ENCODE assay signal across 9 cellular contexts in genomic region chr5:15499528-15500325, GRCh38. TPM values are rescaled to one million over a fixed set of nuclear protein-coding genes. Genes with fewer than 3 reads are reported as not detected.
DNase-seq lines count a peak whose midpoint lies in the region; ATAC-seq lines count a peak whose summit lies in the region.
"Had no signal": no experiment of that assay in that cellular context is flagged by ENCODE, and none has a peak within 500 bp of the region (broad histone marks: within the 10 kb centered on the region; RNA-seq: fewer than 3 reads in every experiment).

Gene FBXL7 (plus strand): TSS chr5:15500180.

- H3K9me3 ChIP-seq in adipocyte (ENCODE audit: control insufficient read depth, low read length) = no peaks in the 10 kb centered on the region
- H3K9me3 ChIP-seq: neutrophil had no signal

- peaks cover 1% of the 10 kb centered on the region for H3K36me3 ChIP-seq in adipocyte (ENCODE audit: control insufficient read depth, insufficient read depth, low read length, severe bottlenecking)
- H3K36me3 ChIP-seq: neutrophil had no signal

- intact Hi-C loops in left cardiac atrium (cut with DNase I) = loop anchor here in 1 of 2 donors (10.0 kb wide), 1 partner anchor 325 kb away; no protein-coding TSS in a partner anchor

- H3K27me3 ChIP-seq in adipocyte (replicated peaks; ENCODE audit: control insufficient read depth, insufficient read depth, low read length) = peaks cover 11% of the 10 kb centered on the region

- H3K4me1 ChIP-seq in adipocyte (ENCODE audit: control insufficient read depth, insufficient read depth, low read length) = peaks cover 20% of the 10 kb centered on the region

- peak within 1 kb of the TSS; percentile 81 for H3K4me3 ChIP-seq in adipocyte (ENCODE audit: low read length)

- peak; percentile 70 for ATAC-seq in HG02870 (IDR thresholded peaks at IDR 0.05; ENCODE audit: unreplicated experiment)
- ATAC-seq in left cardiac atrium = peak; percentile 89 to 90
- no peak for ATAC-seq in GM19397 (IDR thresholded peaks at IDR 0.05; ENCODE audit: unreplicated experiment)
- ATAC-seq in HG03571 (IDR thresholded peaks at IDR 0.05; ENCODE audit: unreplicated experiment) = no peak

- peak in 13 of 14 donors; percentile 5 to 84 (median 66) for DNase-seq in C1 segment of cervical spinal cord (lab: John Stamatoyannopoulos, UW)
- peak; percentile 95 for DNase-seq in adipocyte (ENCODE audit: low read depth)
- peak; percentile 87 for DNase-seq in left cardiac atrium
- peak; percentile 78 for DNase-seq in pons (ENCODE audit: low spot score)
- no peak for DNase-seq in stimulated activated CD4-positive, alpha-beta T cell treated with anti-CD3 and anti-CD28 coated beads, Interleukin-4, amount 100 ng/mL, for 4 hours

- H3K9ac ChIP-seq in adipocyte (ENCODE audit: low read length) = peak within 1 kb of the TSS; percentile 85

RNA-seq across cellular contexts. Expression of gene FBXL7, which starts in this region (rescaled TPM):
- 10 to 100 TPM; 18.1 to 19.8 TPM for total RNA-seq in left cardiac atrium

Comparison
In these comparisons a context has a peak if more than half of its experiments do, and no peak if none do; other contexts are left out.
1. DNase-seq: peak in C1 segment of cervical spinal cord (13 of 14), adipocyte (single experiment), left cardiac atrium (single experiment) and pons (single experiment); none in stimulated activated CD4-positive, alpha-beta T cell treated with anti-CD3 and anti-CD28 coated beads, Interleukin-4, amount 100 ng/mL, for 4 hours (0 of 2).
2. ATAC-seq: peak in HG02870 (single experiment) and left cardiac atrium (2 of 2); none in GM19397 (single experiment) and HG03571 (single experiment).